Comparison of ENCODE assay signal across 8 cellular contexts in the genomic region with DNA sequence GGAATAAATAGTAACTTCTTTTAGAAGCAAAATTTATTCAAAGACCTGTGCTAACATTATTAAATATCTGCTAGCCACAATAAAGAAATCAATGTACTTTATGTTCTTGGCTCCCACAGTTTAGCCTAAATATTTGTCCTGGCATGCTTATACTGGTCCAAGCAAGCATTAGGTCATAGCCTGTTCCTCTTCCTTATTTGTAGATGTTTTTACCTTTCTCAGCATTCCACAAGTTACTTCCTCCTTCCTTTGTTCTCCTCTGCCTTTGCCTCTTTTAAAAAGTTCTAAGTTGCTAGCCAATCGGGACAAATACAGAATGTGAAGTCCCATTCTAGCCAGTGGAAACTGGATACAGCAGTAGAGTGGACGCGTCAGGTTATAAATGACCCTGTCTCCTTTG.
A peak's percentile ranks its signal among the peaks of the same experiment; 100 is the strongest.
DNase-seq lines count a peak whose midpoint lies in the region; ATAC-seq, FAIRE-seq and TF ChIP-seq lines count a peak whose summit lies in the region.
"Not testable (repeated sequence)": the region's sequence is repeated elsewhere in the genome, so short reads cannot be mapped to it uniquely, and the experiment has no call there.

No MANE protein-coding gene starts in this region.

- H3K4me3 ChIP-seq in RWPE2 (ENCODE audit: severe bottlenecking); astrocyte (ENCODE audit: insufficient read depth, low read depth, low read length); bronchial epithelial cell (ENCODE audit: low read depth, low read length); esophagus squamous epithelium; stomach: not testable (repeated sequence)

- H3K27me3 Mint-ChIP-seq in astrocyte (ENCODE audit: low read depth, unreplicated experiment); endothelial cell (ENCODE audit: unreplicated experiment); nephron progenitor cell (ENCODE audit: low read depth, poor library complexity): not testable (repeated sequence)

- intact Hi-C loops in esophagus squamous epithelium (cut with DNase I); stomach (cut with DNase I; ENCODE audit: low total_unique reads): not testable (repeated sequence)

- FAIRE-seq in astrocyte (lab: Jason Lieb, UNC); bronchial epithelial cell (lab: Jason Lieb, UNC): not testable (repeated sequence)

- not testable (repeated sequence) for H3K36me3 ChIP-seq in RWPE2 (ENCODE audit: low read depth); astrocyte (ENCODE audit: insufficient read depth, low read length); bronchial epithelial cell (ENCODE audit: control insufficient read depth, insufficient read depth, low read length); esophagus squamous epithelium; stomach

- H3K9me3 Mint-ChIP-seq in astrocyte (ENCODE audit: unreplicated experiment); endothelial cell (ENCODE audit: unreplicated experiment): not testable (repeated sequence)
- peaks cover 49% of the 10 kb centered on the region for H3K9me3 Mint-ChIP-seq in nephron progenitor cell

- DNase-seq in RWPE2 (ENCODE audit: low spot score); astrocyte (ENCODE audit: low read depth); endothelial cell (ENCODE audit: low spot score); esophagus squamous epithelium (lab: John Stamatoyannopoulos, UW); nephron progenitor cell; stomach: not testable (repeated sequence)
- peak; percentile 64 for DNase-seq in bronchial epithelial cell (ENCODE audit: low read depth)

- not testable (repeated sequence) for TF ChIP-seq CTCF in 22Rv1 (IDR thresholded peaks at IDR 0.05); RWPE2 (IDR thresholded peaks at IDR 0.05; ENCODE audit: poor library complexity, severe bottlenecking); astrocyte (IDR thresholded peaks at IDR 0.05; ENCODE audit: insufficient read depth, low read depth, low read length); bronchial epithelial cell (IDR thresholded peaks at IDR 0.05; ENCODE audit: insufficient read depth, low read length, severe bottlenecking); endothelial cell (IDR thresholded peaks at IDR 0.05; ENCODE audit: unreplicated experiment); esophagus squamous epithelium (IDR thresholded peaks at IDR 0.05); nephron progenitor cell (IDR thresholded peaks at IDR 0.05); stomach (IDR thresholded peaks at IDR 0.05)

- not testable (repeated sequence) for H3K36me3 Mint-ChIP-seq in astrocyte (ENCODE audit: low read depth, unreplicated experiment); endothelial cell (ENCODE audit: low read depth, unreplicated experiment)
- peaks cover 26% of the 10 kb centered on the region for H3K36me3 Mint-ChIP-seq in nephron progenitor cell (ENCODE audit: low read depth)

- not testable (repeated sequence) for H3K4me1 Mint-ChIP-seq in astrocyte (ENCODE audit: low read depth, unreplicated experiment); endothelial cell (ENCODE audit: unreplicated experiment)
- H3K4me1 Mint-ChIP-seq in nephron progenitor cell, result peaks cover 46% of the 10 kb centered on the region

- not testable (repeated sequence) for TF ChIP-seq EP300 in stomach (IDR thresholded peaks at IDR 0.05)

- H3K79me2 ChIP-seq in astrocyte (ENCODE audit: insufficient read depth, low read length), result not testable (repeated sequence)

- H3K9me3 ChIP-seq in RWPE2 (ENCODE audit: severe bottlenecking); astrocyte (ENCODE audit: insufficient read depth, low read depth, low read length); esophagus squamous epithelium; stomach: not testable (repeated sequence)

- 67 to 72% methylated on average over 3 of the region's 3 CpGs for WGBS in esophagus squamous epithelium, 2 donors
- WGBS in stomach, 5 donors, result 29 to 61% (median 39%) methylated on average over 3 of the region's 3 CpGs

- not testable (repeated sequence) for H3K9ac ChIP-seq in astrocyte (ENCODE audit: low read length)

- H2AFZ ChIP-seq in astrocyte (ENCODE audit: low read depth, low read length), result not testable (repeated sequence)

- H3K4me3 Mint-ChIP-seq in astrocyte (ENCODE audit: unreplicated experiment); endothelial cell (ENCODE audit: unreplicated experiment); nephron progenitor cell: not testable (repeated sequence)

- peak overlapping the region; percentile 53 for H3K27ac Mint-ChIP-seq in astrocyte (ENCODE audit: unreplicated experiment)
- H3K27ac Mint-ChIP-seq in endothelial cell (ENCODE audit: unreplicated experiment), result peak overlapping the region; percentile 39
- peak overlapping the region; percentile 92 for H3K27ac Mint-ChIP-seq in nephron progenitor cell

- not testable (repeated sequence) for H3K4me2 ChIP-seq in astrocyte (ENCODE audit: low read length)

- not testable (repeated sequence) for H3K27me3 ChIP-seq in RWPE2 (ENCODE audit: insufficient read depth, poor library complexity, severe bottlenecking); astrocyte (ENCODE audit: insufficient read depth, low read length); bronchial epithelial cell (ENCODE audit: control insufficient read depth, insufficient read depth, low read length); esophagus squamous epithelium; stomach

- not testable (repeated sequence) for TF ChIP-seq POLR2A in esophagus squamous epithelium (IDR thresholded peaks at IDR 0.05); stomach (IDR thresholded peaks at IDR 0.05)

- not testable (repeated sequence) for H4K20me1 ChIP-seq in astrocyte (ENCODE audit: insufficient read depth, low read length)

- H3K27ac ChIP-seq in 22Rv1 (peak overlapping the region; percentile 51), RWPE2 (ENCODE audit: poor library complexity, severe bottlenecking) (peak overlapping the region; percentile 8), esophagus squamous epithelium (peak overlapping the region; percentile 17 to 72 (median 40)), stomach (peak overlapping the region; percentile 3 to 71 (median 65))
- H3K27ac ChIP-seq in astrocyte (ENCODE audit: low read depth, low read length), result not testable (repeated sequence)

- not testable (repeated sequence) for ATAC-seq in RWPE2 (ENCODE audit: low read depth)

- H3K4me1 ChIP-seq in RWPE2 (ENCODE audit: insufficient read depth, poor library complexity, severe bottlenecking); astrocyte (ENCODE audit: insufficient read depth, low read length): not testable (repeated sequence)
- H3K4me1 ChIP-seq in esophagus squamous epithelium (peaks cover 4 to 55% (median 16%) of the 10 kb centered on the region in 3 donors), stomach (peaks cover 36 to 61% (median 46%) of the 10 kb centered on the region in 4 donors)

Comparison
In these comparisons a context has a peak if more than half of its experiments do, and no peak if none do; other contexts are left out.
1. H3K27ac Mint-ChIP-seq: peak in every context shown above with its lines; median percentile 92 in nephron progenitor cell; 53 in astrocyte; 39 in endothelial cell.